ENCODE assay signal across 3 cellular contexts in the genomic region with DNA sequence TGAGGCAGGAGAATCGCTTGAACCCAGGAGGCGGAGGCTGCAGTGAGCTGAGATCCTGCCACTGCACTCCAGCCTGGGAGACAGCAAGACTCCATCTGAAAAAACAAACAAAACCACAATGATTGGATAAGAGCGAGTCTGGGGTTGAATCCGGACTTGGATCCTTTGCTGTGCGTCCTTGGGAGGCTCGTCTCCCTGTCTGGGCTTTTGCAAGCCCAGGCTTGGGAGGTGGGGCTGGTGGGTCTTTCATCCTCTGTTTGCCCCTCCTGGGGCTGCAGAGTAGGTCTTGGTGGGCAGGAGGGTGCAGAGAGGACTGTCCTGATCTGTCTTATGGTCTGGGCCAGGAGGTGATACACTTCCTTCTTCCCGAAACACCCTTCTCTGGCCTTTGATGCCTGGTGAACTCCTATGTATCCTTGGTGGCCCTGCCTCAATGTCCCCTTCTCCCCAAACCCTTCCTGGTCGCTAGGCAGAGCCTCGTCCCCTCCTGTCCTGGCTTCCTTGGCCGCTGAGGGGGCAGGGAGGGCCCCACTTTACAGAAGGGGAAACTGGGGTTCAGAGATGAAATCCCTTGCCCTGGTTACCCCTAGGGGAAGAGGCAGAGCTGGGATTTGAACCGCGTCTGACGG.
TF ChIP-seq lines count a peak whose summit lies in the region.

No MANE protein-coding gene starts in this region.

TF ChIP-seq in SK-N-SH treated with all-trans-retinoic acid at 6 μM for 48 hours, 23 proteins besides CTCF, POLR2A, EP300 and RAD21:
- TF ChIP-seq OSR1 (CRISPR knock-in tag; IDR thresholded peaks at IDR 0.05) (no peak), ZFP3 (CRISPR knock-in tag; IDR thresholded peaks at IDR 0.05) (peak; percentile 94)

TF ChIP-seq in SK-N-SH, 30 proteins besides CTCF, POLR2A, EP300 and RAD21:
- TF ChIP-seq MXI1 (IDR thresholded peaks at IDR 0.05; ENCODE audit: low read depth, low read length) (no peak), NRF1 (IDR thresholded peaks at IDR 0.05; ENCODE audit: low read depth, low read length) (no peak), FOXJ3 (CRISPR knock-in tag; IDR thresholded peaks at IDR 0.05) (no peak), MEF2A (IDR thresholded peaks at IDR 0.05; ENCODE audit: borderline replicate concordance, low read depth) (no peak), USF2 (IDR thresholded peaks at IDR 0.05; ENCODE audit: borderline replicate concordance, low read depth, low read length) (no peak), GABPA (IDR thresholded peaks at IDR 0.05; ENCODE audit: low read depth) (no peak), EZH2phosphoT487 (IDR thresholded peaks at IDR 0.05; ENCODE audit: borderline replicate concordance, low read depth) (no peak), ELF1 (IDR thresholded peaks at IDR 0.05) (no peak), REST (IDR thresholded peaks at IDR 0.05; ENCODE audit: low read depth, low read length) (no peak), YY1 (IDR thresholded peaks at IDR 0.05; ENCODE audit: low read depth) (no peak), RFX5 (IDR thresholded peaks at IDR 0.05; ENCODE audit: low read length) (no peak), RXRA (IDR thresholded peaks at IDR 0.05; ENCODE audit: borderline replicate concordance, low read depth) (no peak), TEAD4 (IDR thresholded peaks at IDR 0.05; ENCODE audit: borderline replicate concordance, insufficient read depth) (no peak), FOSL2 (IDR thresholded peaks at IDR 0.05; ENCODE audit: borderline replicate concordance, low read depth) (no peak)
- TF ChIP-seq, protein P1, sequence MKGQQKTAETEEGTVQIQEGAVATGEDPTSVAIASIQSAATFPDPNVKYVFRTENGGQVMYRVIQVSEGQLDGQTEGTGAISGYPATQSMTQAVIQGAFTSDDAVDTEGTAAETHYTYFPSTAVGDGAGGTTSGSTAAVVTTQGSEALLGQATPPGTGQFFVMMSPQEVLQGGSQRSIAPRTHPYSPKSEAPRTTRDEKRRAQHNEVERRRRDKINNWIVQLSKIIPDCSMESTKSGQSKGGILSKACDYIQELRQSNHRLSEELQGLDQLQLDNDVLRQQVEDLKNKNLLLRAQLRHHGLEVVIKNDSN (IDR thresholded peaks at IDR 0.05; ENCODE audit: borderline replicate concordance, low read depth), result no peak

TF ChIP-seq in HepG2, 621 proteins besides CTCF, POLR2A, EP300 and RAD21:
- TF ChIP-seq ZNF768 (CRISPR knock-in tag; IDR thresholded peaks at IDR 0.05) (peak; percentile 91), CHCHD3 (CRISPR knock-in tag; IDR thresholded peaks at IDR 0.05) (no peak)
